In the genomic region with DNA sequence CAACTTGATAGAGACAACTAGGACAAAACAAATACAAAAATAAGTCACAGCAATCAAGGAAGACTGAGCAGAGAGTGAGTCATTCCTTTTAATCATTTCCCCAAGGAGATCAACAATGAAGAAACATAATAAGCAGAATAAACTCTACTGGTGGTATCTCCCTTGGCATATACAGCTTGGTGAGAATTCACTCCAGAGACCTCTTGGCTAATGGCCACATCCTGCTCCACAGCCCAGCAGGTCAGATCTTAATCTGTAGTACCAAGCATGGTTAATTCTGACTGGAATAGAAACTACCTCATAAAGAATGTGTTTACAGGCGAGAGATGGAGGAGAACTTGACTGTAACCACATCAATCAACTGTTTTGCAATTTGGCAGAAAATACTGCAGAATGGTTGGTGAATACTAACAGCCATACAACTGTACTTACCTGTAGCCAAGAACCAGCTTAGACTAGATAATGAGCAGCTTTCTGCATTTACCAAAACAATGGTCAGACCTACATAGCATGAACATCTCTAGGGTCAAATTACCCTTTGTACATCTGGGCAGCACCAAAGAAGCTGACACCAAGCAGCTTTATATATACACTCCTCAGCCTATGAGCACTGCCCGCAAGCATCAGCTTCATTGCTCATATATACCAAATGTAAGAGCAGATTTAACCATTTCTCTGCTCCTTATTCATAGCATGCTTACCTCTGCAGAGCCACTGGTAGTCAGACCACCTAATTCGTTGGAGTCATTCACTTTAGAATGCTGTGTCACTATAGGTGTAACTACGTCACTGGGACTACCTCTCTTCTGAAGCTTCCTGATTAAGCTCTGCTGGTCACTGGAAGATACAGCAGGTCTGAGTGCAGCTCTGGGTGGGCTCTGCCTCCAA, we compare ENCODE assay signal across 1 cellular context.
TF ChIP-seq lines count a peak whose summit lies in the region.

No MANE protein-coding gene starts in this region.

TF ChIP-seq in GM23338, 12 proteins besides CTCF, POLR2A, EP300 and RAD21 (continued from another document):
- TF ChIP-seq, protein P1, sequence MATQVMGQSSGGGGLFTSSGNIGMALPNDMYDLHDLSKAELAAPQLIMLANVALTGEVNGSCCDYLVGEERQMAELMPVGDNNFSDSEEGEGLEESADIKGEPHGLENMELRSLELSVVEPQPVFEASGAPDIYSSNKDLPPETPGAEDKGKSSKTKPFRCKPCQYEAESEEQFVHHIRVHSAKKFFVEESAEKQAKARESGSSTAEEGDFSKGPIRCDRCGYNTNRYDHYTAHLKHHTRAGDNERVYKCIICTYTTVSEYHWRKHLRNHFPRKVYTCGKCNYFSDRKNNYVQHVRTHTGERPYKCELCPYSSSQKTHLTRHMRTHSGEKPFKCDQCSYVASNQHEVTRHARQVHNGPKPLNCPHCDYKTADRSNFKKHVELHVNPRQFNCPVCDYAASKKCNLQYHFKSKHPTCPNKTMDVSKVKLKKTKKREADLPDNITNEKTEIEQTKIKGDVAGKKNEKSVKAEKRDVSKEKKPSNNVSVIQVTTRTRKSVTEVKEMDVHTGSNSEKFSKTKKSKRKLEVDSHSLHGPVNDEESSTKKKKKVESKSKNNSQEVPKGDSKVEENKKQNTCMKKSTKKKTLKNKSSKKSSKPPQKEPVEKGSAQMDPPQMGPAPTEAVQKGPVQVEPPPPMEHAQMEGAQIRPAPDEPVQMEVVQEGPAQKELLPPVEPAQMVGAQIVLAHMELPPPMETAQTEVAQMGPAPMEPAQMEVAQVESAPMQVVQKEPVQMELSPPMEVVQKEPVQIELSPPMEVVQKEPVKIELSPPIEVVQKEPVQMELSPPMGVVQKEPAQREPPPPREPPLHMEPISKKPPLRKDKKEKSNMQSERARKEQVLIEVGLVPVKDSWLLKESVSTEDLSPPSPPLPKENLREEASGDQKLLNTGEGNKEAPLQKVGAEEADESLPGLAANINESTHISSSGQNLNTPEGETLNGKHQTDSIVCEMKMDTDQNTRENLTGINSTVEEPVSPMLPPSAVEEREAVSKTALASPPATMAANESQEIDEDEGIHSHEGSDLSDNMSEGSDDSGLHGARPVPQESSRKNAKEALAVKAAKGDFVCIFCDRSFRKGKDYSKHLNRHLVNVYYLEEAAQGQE (IDR thresholded peaks at IDR 0.05; ENCODE audit: unreplicated experiment) = no peak
- TF ChIP-seq POLR2AphosphoS5 (IDR thresholded peaks at IDR 0.05; ENCODE audit: low read depth) (no peak), EZH2 (IDR thresholded peaks at IDR 0.05; ENCODE audit: low read depth, unreplicated experiment) (no peak), ZNF114 (CRISPR knock-in tag; IDR thresholded peaks at IDR 0.05) (no peak), NANOG (IDR thresholded peaks at IDR 0.05; ENCODE audit: borderline replicate concordance) (no peak)
- TF ChIP-seq, protein P2, sequence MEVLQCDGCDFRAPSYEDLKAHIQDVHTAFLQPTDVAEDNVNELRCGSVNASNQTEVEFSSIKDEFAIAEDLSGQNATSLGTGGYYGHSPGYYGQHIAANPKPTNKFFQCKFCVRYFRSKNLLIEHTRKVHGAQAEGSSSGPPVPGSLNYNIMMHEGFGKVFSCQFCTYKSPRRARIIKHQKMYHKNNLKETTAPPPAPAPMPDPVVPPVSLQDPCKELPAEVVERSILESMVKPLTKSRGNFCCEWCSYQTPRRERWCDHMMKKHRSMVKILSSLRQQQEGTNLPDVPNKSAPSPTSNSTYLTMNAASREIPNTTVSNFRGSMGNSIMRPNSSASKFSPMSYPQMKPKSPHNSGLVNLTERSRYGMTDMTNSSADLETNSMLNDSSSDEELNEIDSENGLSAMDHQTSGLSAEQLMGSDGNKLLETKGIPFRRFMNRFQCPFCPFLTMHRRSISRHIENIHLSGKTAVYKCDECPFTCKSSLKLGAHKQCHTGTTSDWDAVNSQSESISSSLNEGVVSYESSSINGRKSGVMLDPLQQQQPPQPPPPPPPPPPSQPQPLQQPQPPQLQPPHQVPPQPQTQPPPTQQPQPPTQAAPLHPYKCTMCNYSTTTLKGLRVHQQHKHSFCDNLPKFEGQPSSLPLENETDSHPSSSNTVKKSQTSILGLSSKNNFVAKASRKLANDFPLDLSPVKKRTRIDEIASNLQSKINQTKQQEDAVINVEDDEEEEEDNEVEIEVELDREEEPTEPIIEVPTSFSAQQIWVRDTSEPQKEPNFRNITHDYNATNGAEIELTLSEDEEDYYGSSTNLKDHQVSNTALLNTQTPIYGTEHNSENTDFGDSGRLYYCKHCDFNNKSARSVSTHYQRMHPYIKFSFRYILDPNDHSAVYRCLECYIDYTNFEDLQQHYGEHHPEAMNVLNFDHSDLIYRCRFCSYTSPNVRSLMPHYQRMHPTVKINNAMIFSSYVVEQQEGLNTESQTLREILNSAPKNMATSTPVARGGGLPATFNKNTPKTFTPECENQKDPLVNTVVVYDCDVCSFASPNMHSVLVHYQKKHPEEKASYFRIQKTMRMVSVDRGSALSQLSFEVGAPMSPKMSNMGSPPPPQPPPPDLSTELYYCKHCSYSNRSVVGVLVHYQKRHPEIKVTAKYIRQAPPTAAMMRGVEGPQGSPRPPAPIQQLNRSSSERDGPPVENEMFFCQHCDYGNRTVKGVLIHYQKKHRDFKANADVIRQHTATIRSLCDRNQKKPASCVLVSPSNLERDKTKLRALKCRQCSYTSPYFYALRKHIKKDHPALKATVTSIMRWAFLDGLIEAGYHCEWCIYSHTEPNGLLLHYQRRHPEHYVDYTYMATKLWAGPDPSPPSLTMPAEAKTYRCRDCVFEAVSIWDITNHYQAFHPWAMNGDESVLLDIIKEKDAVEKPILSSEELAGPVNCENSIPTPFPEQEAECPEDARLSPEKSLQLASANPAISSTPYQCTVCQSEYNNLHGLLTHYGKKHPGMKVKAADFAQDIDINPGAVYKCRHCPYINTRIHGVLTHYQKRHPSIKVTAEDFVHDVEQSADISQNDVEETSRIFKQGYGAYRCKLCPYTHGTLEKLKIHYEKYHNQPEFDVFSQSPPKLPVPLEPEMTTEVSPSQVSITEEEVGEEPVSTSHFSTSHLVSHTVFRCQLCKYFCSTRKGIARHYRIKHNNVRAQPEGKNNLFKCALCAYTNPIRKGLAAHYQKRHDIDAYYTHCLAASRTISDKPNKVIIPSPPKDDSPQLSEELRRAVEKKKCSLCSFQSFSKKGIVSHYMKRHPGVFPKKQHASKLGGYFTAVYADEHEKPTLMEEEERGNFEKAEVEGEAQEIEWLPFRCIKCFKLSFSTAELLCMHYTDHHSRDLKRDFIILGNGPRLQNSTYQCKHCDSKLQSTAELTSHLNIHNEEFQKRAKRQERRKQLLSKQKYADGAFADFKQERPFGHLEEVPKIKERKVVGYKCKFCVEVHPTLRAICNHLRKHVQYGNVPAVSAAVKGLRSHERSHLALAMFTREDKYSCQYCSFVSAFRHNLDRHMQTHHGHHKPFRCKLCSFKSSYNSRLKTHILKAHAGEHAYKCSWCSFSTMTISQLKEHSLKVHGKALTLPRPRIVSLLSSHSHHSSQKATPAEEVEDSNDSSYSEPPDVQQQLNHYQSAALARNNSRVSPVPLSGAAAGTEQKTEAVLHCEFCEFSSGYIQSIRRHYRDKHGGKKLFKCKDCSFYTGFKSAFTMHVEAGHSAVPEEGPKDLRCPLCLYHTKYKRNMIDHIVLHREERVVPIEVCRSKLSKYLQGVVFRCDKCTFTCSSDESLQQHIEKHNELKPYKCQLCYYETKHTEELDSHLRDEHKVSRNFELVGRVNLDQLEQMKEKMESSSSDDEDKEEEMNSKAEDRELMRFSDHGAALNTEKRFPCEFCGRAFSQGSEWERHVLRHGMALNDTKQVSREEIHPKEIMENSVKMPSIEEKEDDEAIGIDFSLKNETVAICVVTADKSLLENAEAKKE (CRISPR knock-in tag; IDR thresholded peaks at IDR 0.05) = no peak
TF ChIP-seq in GM23338: peak in this region for 0.
